ENCODE assay signal across 21 cellular contexts in genomic region chr22:37852418-37852817, GRCh38. TPM values are rescaled to one million over a fixed set of nuclear protein-coding genes. Genes with fewer than 3 reads are reported as not detected.
DNase-seq lines count a peak whose midpoint lies in the region; ATAC-seq and TF ChIP-seq lines count a peak whose summit lies in the region.
"Had no signal": no experiment of that assay in that cellular context is flagged by ENCODE, and none has a peak within 500 bp of the region (broad histone marks: within the 10 kb centered on the region; RNA-seq: fewer than 3 reads in every experiment).

No MANE protein-coding gene starts in this region.

- TF ChIP-seq POLR2A in ovary (IDR thresholded peaks at IDR 0.05): no peak

- H3K4me1 ChIP-seq in BLaER1 treated with 17β-estradiol and CSF1 and Interleukin-3, amounts not matched to agents 10 nM and 100 nM: peaks cover 26 to 37% (median 30%) of the 10 kb centered on the region in 10 experiments
- peaks cover 42% of the 10 kb centered on the region for H3K4me1 ChIP-seq in DND-41 (ENCODE audit: insufficient read depth, low read length)
- H3K4me1 ChIP-seq in ovary (ENCODE audit: insufficient read depth): peaks cover 5% of the 10 kb centered on the region
- H3K4me1 ChIP-seq: BE2C, SJCRH30 had no signal

- peaks cover 20 to 79% (median 73%) of the 10 kb centered on the region in 11 experiments; a peak in 21 of 22 replicates for H4K20me1 ChIP-seq in BLaER1 treated with 17β-estradiol and CSF1 and Interleukin-3, amounts not matched to agents 10 nM and 100 nM
- peaks cover 34% of the 10 kb centered on the region for H4K20me1 ChIP-seq in DND-41 (ENCODE audit: insufficient read depth, low read length)

- DNase-seq in DND-41 (no peak), foreskin melanocyte (peak; percentile 63), ovary (no peak), NCI-H226 (no peak)
- DNase-seq in activated naive CD8-positive, alpha-beta T cell treated with anti-CD3 and anti-CD28 coated beads, Interleukin-2, amount 50 U/mL, for 24 hours: no peak
- DNase-seq: BE2C; CD4-positive, CD25-positive, alpha-beta regulatory T cell; COR-L47; DMS79 treated with DMSO at 0.1 percent for 48 hours; Karpas-422; NCI-H1694; NCI-H2081; NCI-H2171; NCI-H526; SJCRH30 had no signal

- peak overlapping the region; percentile 40 for H3K27ac Mint-ChIP-seq in activated naive CD8-positive, alpha-beta T cell treated with anti-CD3 and anti-CD28 coated beads, Interleukin-2, amount 50 U/mL, for 24 hours
- H3K27ac Mint-ChIP-seq: CD4-positive, CD25-positive, alpha-beta regulatory T cell had no signal

- H2AFZ ChIP-seq in DND-41 (ENCODE audit: low read depth, low read length): no peak overlapping the region

- no peaks in the 10 kb centered on the region for H3K9me3 ChIP-seq in BLaER1 treated with 17β-estradiol and CSF1 and Interleukin-3, amounts not matched to agents 10 nM and 100 nM (replicated peaks in 1 of 11)
- H3K9me3 ChIP-seq in DND-41 (ENCODE audit: insufficient read depth, low read length, severe bottlenecking) (no peaks in the 10 kb centered on the region), ovary (no peaks in the 10 kb centered on the region)
- H3K9me3 ChIP-seq: BE2C, SJCRH30 had no signal

- H3K36me3 ChIP-seq in BLaER1 treated with 17β-estradiol and CSF1 and Interleukin-3, amounts not matched to agents 10 nM and 100 nM: peaks cover 67 to 77% (median 72%) of the 10 kb centered on the region in 11 experiments
- H3K36me3 ChIP-seq in DND-41 (ENCODE audit: insufficient read depth, low read length): peaks cover 71% of the 10 kb centered on the region
- H3K36me3 ChIP-seq in ovary: no peaks in the 10 kb centered on the region

- TF ChIP-seq EP300 in ovary (IDR thresholded peaks at IDR 0.05): no peak

- H3K4me2 ChIP-seq in BLaER1 treated with 17β-estradiol and CSF1 and Interleukin-3, amounts not matched to agents 10 nM and 100 nM: no peak overlapping the region
- H3K4me2 ChIP-seq in DND-41 (ENCODE audit: insufficient read depth, low read length): peak overlapping the region; percentile 13; the same call in 1 of the 2 replicates

- no peaks in the 10 kb centered on the region for H3K9me3 Mint-ChIP-seq in activated naive CD8-positive, alpha-beta T cell treated with anti-CD3 and anti-CD28 coated beads, Interleukin-2, amount 50 U/mL, for 24 hours
- H3K9me3 Mint-ChIP-seq: CD4-positive, CD25-positive, alpha-beta regulatory T cell; IgD-negative memory B cell had no signal

- 64 to 78% (median 66%) methylated on average over 5 of the region's 5 CpGs for WGBS in ovary, 3 donors

- H3K4me3 ChIP-seq in BLaER1 treated with 17β-estradiol and CSF1 and Interleukin-3, amounts not matched to agents 10 nM and 100 nM: no peak overlapping the region
- H3K4me3 ChIP-seq in DND-41 (ENCODE audit: low read depth in 1 of 2, low read length in 2 of 2) (no peak overlapping the region), ovary (no peak overlapping the region)
- H3K4me3 ChIP-seq: SJCRH30 had no signal

- peaks cover 52% of the 10 kb centered on the region for H3K4me1 Mint-ChIP-seq in activated naive CD8-positive, alpha-beta T cell treated with anti-CD3 and anti-CD28 coated beads, Interleukin-2, amount 50 U/mL, for 24 hours

- TF ChIP-seq CTCF in DND-41 (IDR thresholded peaks at IDR 0.05; ENCODE audit: borderline replicate concordance, extremely low read depth, low read length, poor library complexity, severe bottlenecking) (no peak), ovary (IDR thresholded peaks at IDR 0.05) (no peak)

- H3K4me3 Mint-ChIP-seq in activated naive CD8-positive, alpha-beta T cell treated with anti-CD3 and anti-CD28 coated beads, Interleukin-2, amount 50 U/mL, for 24 hours: no peak overlapping the region

- ATAC-seq in DND-41 (ENCODE audit: insufficient read depth, low read depth) (no peak), HG02981 (IDR thresholded peaks at IDR 0.05; ENCODE audit: unreplicated experiment) (no peak)
- ATAC-seq in activated naive CD8-positive, alpha-beta T cell treated with anti-CD3 and anti-CD28 coated beads, Interleukin-2, amount 50 U/mL, for 24 hours: no peak
- ATAC-seq: HCT116 had no signal

- H3K27ac ChIP-seq in BLaER1 treated with 17β-estradiol and CSF1 and Interleukin-3, amounts not matched to agents 10 nM and 100 nM: no peak overlapping the region
- no peak overlapping the region for H3K27ac ChIP-seq in DND-41 (ENCODE audit: low read length)
- no peak overlapping the region for H3K27ac ChIP-seq in ovary
- H3K27ac ChIP-seq: SJCRH30 had no signal

- H3K27me3 Mint-ChIP-seq in activated naive CD8-positive, alpha-beta T cell treated with anti-CD3 and anti-CD28 coated beads, Interleukin-2, amount 50 U/mL, for 24 hours: no peaks in the 10 kb centered on the region
- H3K27me3 Mint-ChIP-seq: CD4-positive, CD25-positive, alpha-beta regulatory T cell; IgD-negative memory B cell had no signal

- intact Hi-C loops in ovary (cut with DNase I): no loop called here

- H3K27me3 ChIP-seq in BLaER1 treated with 17β-estradiol and CSF1 and Interleukin-3, amounts not matched to agents 10 nM and 100 nM: no peaks in the 10 kb centered on the region
- no peaks in the 10 kb centered on the region for H3K27me3 ChIP-seq in DND-41 (ENCODE audit: insufficient read depth, low read length, poor library complexity)
- H3K27me3 ChIP-seq in ovary: no peaks in the 10 kb centered on the region
- H3K27me3 ChIP-seq: BE2C, SJCRH30 had no signal

- H3K79me2 ChIP-seq in DND-41 (ENCODE audit: insufficient read depth, low read length): peaks cover 88% of the 10 kb centered on the region

- peaks cover 72% of the 10 kb centered on the region for H3K36me3 Mint-ChIP-seq in activated naive CD8-positive, alpha-beta T cell treated with anti-CD3 and anti-CD28 coated beads, Interleukin-2, amount 50 U/mL, for 24 hours (ENCODE audit: low read depth)

- peak overlapping the region in 7 of 11 experiments; percentile 11 to 90 (median 21); a peak in 4 of 22 replicates for H3K9ac ChIP-seq in BLaER1 treated with 17β-estradiol and CSF1 and Interleukin-3, amounts not matched to agents 10 nM and 100 nM
- no peak overlapping the region for H3K9ac ChIP-seq in DND-41 (ENCODE audit: low read depth, low read length)

RNA-seq across cellular contexts. Expression of gene EIF3L, which starts 3.2 kb away (rescaled TPM):
- 1,000 to 10,000 TPM in 2 of 7 donors, 100 to 1,000 TPM in 5; 534 to 1,344 (median 896) TPM for total RNA-seq in ovary
- polyA plus RNA-seq in ovary: 1,000 to 10,000 TPM in 1 of 2 donors, 100 to 1,000 TPM in 1; 725 to 1,289 TPM

RNA-seq across cellular contexts. Expression of gene ANKRD54, which starts 8.3 kb away (rescaled TPM):
- total RNA-seq in ovary: 10 to 100 TPM; 28.5 to 48.6 (median 36.2) TPM
- polyA plus RNA-seq in ovary: 10 to 100 TPM; 14.4 to 24.4 TPM

RNA-seq across cellular contexts. Expression of gene GALR3, which starts 29.2 kb away (rescaled TPM):
- not detected for total RNA-seq in ovary
- polyA plus RNA-seq in ovary: not detected
- total RNA-seq: A673; CD4-positive, CD25-positive, alpha-beta regulatory T cell; OCI-LY7; SJCRH30 had no signal
- polyA plus RNA-seq: CD4-positive, CD25-positive, alpha-beta regulatory T cell; IgD-negative memory B cell had no signal

RNA-seq across cellular contexts. Expression of gene GCAT, which starts 44.7 kb away (rescaled TPM):
- 10 to 100 TPM in 3 of 7 donors, 1 to 10 TPM in 4; 2.3 to 17.7 (median 9.9) TPM for total RNA-seq in ovary
- 10 to 100 TPM in 1 of 2 donors, 1 to 10 TPM in 1; 2.6 to 10.6 TPM for polyA plus RNA-seq in ovary

RNA-seq across cellular contexts. Expression of gene MICALL1, which starts 53.7 kb away (rescaled TPM):
- total RNA-seq in ovary: 10 to 100 TPM in 6 of 7 donors, 1 to 10 TPM in 1; 6.2 to 30.0 (median 23.3) TPM
- 1 to 10 TPM; 7.9 to 9.0 TPM for polyA plus RNA-seq in ovary
